In the genomic region with DNA sequence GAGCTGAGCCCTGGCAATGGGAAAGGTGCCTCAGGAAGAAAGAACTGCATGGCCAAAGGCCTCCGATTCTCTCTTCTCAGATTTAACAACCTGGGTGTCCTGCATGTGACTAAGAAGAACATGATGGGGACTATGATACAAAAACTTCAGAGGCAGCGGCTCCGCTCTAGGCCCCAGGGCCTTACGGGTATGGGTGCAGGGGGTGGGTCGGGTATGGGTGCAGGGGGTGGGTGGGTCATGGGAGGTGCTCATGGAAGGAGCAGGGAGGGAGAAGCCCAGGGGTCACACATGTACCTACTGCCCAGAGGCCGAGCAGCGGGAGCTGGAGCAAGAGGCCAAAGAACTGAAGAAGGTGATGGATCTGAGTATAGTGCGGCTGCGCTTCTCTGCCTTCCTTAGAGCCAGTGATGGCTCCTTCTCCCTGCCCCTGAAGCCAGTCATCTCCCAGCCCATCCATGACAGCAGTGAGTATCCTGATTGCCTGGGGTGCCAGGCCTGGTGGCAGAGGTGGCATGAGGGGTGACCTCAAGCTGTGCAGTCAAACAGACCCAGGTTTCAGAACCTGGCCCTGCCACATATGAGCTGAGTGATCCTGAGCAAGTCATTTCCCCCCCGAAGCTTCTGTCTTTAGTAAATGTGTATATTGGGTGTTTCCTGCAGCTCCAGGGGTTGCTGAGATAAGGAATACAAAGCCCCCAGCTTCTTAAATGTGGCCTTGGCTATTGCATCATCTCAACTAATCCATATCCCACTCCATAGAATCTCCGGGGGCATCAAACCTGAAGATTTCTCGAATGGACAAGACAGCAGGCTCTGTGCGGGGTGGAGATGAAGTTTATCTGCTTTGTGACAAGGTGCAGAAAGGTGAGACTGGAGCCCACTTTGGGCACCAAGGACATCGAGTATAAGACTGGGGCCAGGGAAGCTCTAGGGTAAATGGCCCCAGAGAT, we compare ENCODE assay signal across 16 cellular contexts. TPM values are rescaled to one million over a fixed set of nuclear protein-coding genes. Genes with fewer than 3 reads are reported as not detected.
DNase-seq lines count a peak whose midpoint lies in the region; ATAC-seq and TF ChIP-seq lines count a peak whose summit lies in the region.
"Had no signal": no experiment of that assay in that cellular context is flagged by ENCODE, and none has a peak within 500 bp of the region (broad histone marks: within the 10 kb centered on the region; RNA-seq: fewer than 3 reads in every experiment).

No MANE protein-coding gene starts in this region.

- no peaks in the 10 kb centered on the region for H3K36me3 ChIP-seq in Caco-2 (ENCODE audit: control insufficient read depth, insufficient read depth, low read length)
- peaks cover 45% of the 10 kb centered on the region for H3K36me3 ChIP-seq in muscle layer of colon (ENCODE audit: insufficient read depth, low read length)

- H3K36me3 Mint-ChIP-seq in Caco-2 (ENCODE audit: insufficient read depth, unreplicated experiment): peaks cover 29% of the 10 kb centered on the region
- peaks cover 71% of the 10 kb centered on the region for H3K36me3 Mint-ChIP-seq in activated B cell treated with CpG ODN at 0.5 μM for 24 hours (ENCODE audit: low read depth)

- H3K27me3 Mint-ChIP-seq in Caco-2 (ENCODE audit: insufficient read depth, unreplicated experiment) (no peaks in the 10 kb centered on the region), activated B cell treated with CpG ODN at 0.5 μM for 24 hours (no peaks in the 10 kb centered on the region)

- H3K27ac ChIP-seq in 22Rv1 (peak overlapping the region; percentile 89), muscle layer of colon (ENCODE audit: low read depth, low read length) (peak overlapping the region; percentile 97)
- H3K27ac ChIP-seq: thyroid gland had no signal

- H3K9ac ChIP-seq in muscle layer of colon (ENCODE audit: low read length): peak overlapping the region; percentile 98

- no peak for ATAC-seq in activated B cell treated with CpG ODN at 0.5 μM for 24 hours (ENCODE audit: low read depth)
- ATAC-seq: gastrocnemius medialis, left colon had no signal

- DNase-seq in Caco-2: no peak
- no peak for DNase-seq in activated B cell treated with CpG ODN at 0.5 μM for 24 hours
- no peak for DNase-seq in central memory CD4-positive, alpha-beta T cell
- no peak for DNase-seq in NCI-H748 treated with DMSO at 0.1 percent for 48 hours (lab: John Stamatoyannopoulos, UW)
- DNase-seq in GF-D8 (lab: John Stamatoyannopoulos, UW): no peak
- no peak for DNase-seq in cortex of kidney (lab: John Stamatoyannopoulos, UW)
- DNase-seq: activated gamma-delta T cell, dorsolateral prefrontal cortex, gastrocnemius medialis, left colon, NCI-H69, T-helper 9 cell, thyroid gland had no signal

- intact Hi-C loops in Caco-2 (cut with micrococcal nuclease; ENCODE audit: unreplicated experiment) (no loop called here), activated B cell treated with CpG ODN at 0.5 μM for 24 hours (cut with micrococcal nuclease) (no loop called here)

- H3K27me3 ChIP-seq in Caco-2 (replicated peaks; ENCODE audit: control insufficient read depth, insufficient read depth, low read length): no peaks in the 10 kb centered on the region
- H3K27me3 ChIP-seq in muscle layer of colon (ENCODE audit: control insufficient read depth in 1 of 2, insufficient read depth in 2 of 2, low read length in 2 of 2): no peaks in the 10 kb centered on the region
- H3K27me3 ChIP-seq: gastrocnemius medialis, thyroid gland had no signal

- H3K4me1 ChIP-seq in Caco-2 (peaks cover 33% of the 10 kb centered on the region), muscle layer of colon (ENCODE audit: insufficient read depth, low read length) (peaks cover 42% of the 10 kb centered on the region)

- POLR2A ChIA-PET in Caco-2 (lab: Charles Lee) (interaction anchor here (0.6 kb wide), 1 partner anchor 581 kb away, joined by 3 read pairs; no protein-coding TSS in a partner anchor), activated B cell treated with CpG ODN at 0.5 μM for 24 hours (lab: Charles Lee) (interaction anchor here (0.6 to 15.2 kb wide), 14 partner anchors 7 to 265 kb away, joined by 3 to 305 read pairs (median 14); partner anchors contain the start of genes C10orf95, CUEDC2, FBXL15 and GBF1)

- H3K27ac Mint-ChIP-seq in Caco-2 (ENCODE audit: unreplicated experiment) (no peak overlapping the region), activated B cell treated with CpG ODN at 0.5 μM for 24 hours (peak overlapping the region; percentile 97)

- H3K9me3 ChIP-seq in Caco-2 (no peaks in the 10 kb centered on the region), muscle layer of colon (ENCODE audit: low read length) (no peaks in the 10 kb centered on the region)
- H3K9me3 ChIP-seq: gastrocnemius medialis, thyroid gland had no signal

- H3K4me3 Mint-ChIP-seq in Caco-2 (ENCODE audit: unreplicated experiment): peak overlapping the region; percentile 90
- H3K4me3 Mint-ChIP-seq in activated B cell treated with CpG ODN at 0.5 μM for 24 hours: peak overlapping the region; percentile 94

- no TSS peak for BruUV-seq in Caco-2 (replicated peaks; lab: Mats Ljungman, UMichigan)

- H3K4me1 Mint-ChIP-seq in Caco-2 (ENCODE audit: low read depth, unreplicated experiment) (peaks cover 22% of the 10 kb centered on the region), activated B cell treated with CpG ODN at 0.5 μM for 24 hours (peaks cover 58% of the 10 kb centered on the region)

- H3K4me3 ChIP-seq in Caco-2 (ENCODE audit: low read depth, low read length) (no peak overlapping the region), muscle layer of colon (ENCODE audit: low read depth in 1 of 2, low read length in 2 of 2) (peak overlapping the region in 1 of 2 donors; percentile 96)

- CTCF ChIA-PET in Caco-2 (lab: Charles Lee) (interaction anchor here (0.6 to 0.8 kb wide), 2 partner anchors 172 to 616 kb away, joined by 3 read pairs; partner anchors contain the start of gene ELOVL3), activated B cell treated with CpG ODN at 0.5 μM for 24 hours (lab: Charles Lee) (interaction anchor here (1.9 to 2.6 kb wide), 3 partner anchors 12 to 25 kb away, joined by 5 to 19 read pairs (median 8); no protein-coding TSS in a partner anchor)

- no peaks in the 10 kb centered on the region for H3K9me3 Mint-ChIP-seq in Caco-2 (ENCODE audit: unreplicated experiment)
- no peaks in the 10 kb centered on the region for H3K9me3 Mint-ChIP-seq in activated B cell treated with CpG ODN at 0.5 μM for 24 hours

- TF ChIP-seq CTCF in 22Rv1 (IDR thresholded peaks at IDR 0.05) (no peak), Caco-2 (IDR thresholded peaks at IDR 0.05; ENCODE audit: insufficient read depth in 1 of 2, low read depth in 1 of 2, low read length in 1 of 2, severe bottlenecking in 1 of 2, unreplicated experiment in 1 of 2) (no peak), activated B cell treated with CpG ODN at 0.5 μM for 24 hours (IDR thresholded peaks at IDR 0.05) (no peak)

RNA-seq across cellular contexts. Expression of gene NFKB2, which starts 2.0 kb away (rescaled TPM):
- total RNA-seq in Caco-2 (2022) (35.1 and 36.5 TPM in 2 replicates), activated B cell treated with CpG ODN at 0.5 μM for 24 hours (550 and 622 TPM in 2 replicates)

RNA-seq across cellular contexts. Expression of gene PSD, which starts 21.1 kb away (rescaled TPM):
- total RNA-seq in Caco-2 (2022): 2.8 and 3.8 TPM in 2 replicates
- total RNA-seq in activated B cell treated with CpG ODN at 0.5 μM for 24 hours: 1.4 and 1.5 TPM in 2 replicates

RNA-seq across cellular contexts. Expression of gene FBXL15, which starts 23.1 kb away (rescaled TPM):
- total RNA-seq in Caco-2 (2022) (7.9 and 8.6 TPM in 2 replicates), activated B cell treated with CpG ODN at 0.5 μM for 24 hours (15.7 and 18.9 TPM in 2 replicates)

RNA-seq across cellular contexts. Expression of gene CUEDC2, which starts 34.9 kb away (rescaled TPM):
- total RNA-seq in Caco-2 (2022) (32.1 and 32.6 TPM in 2 replicates), activated B cell treated with CpG ODN at 0.5 μM for 24 hours (43.7 and 46.0 TPM in 2 replicates)

RNA-seq across cellular contexts. Expression of gene C10orf95, which starts 53.8 kb away (rescaled TPM):
- total RNA-seq in Caco-2 (2022) (0.82 and 0.86 TPM in 2 replicates), activated B cell treated with CpG ODN at 0.5 μM for 24 hours (0.35 and 0.51 TPM in 2 replicates)
- total RNA-seq: gastrocnemius medialis, posterior vena cava had no signal

Comparison
In these comparisons a context has a peak if more than half of its experiments do, and no peak if none do; other contexts are left out.
1. RNA of gene NFKB2, which starts 2.0 kb away (total RNA-seq): 550 to 622 TPM in activated B cell treated with CpG ODN at 0.5 μM for 24 hours; 35.1 to 36.5 TPM in Caco-2; every median in the first group is over 10 times any median in the second.